In genomic region chr18:62436636-62437519, GRCh38 we compare ENCODE assay signal across 7 cellular contexts.
DNase-seq lines count a peak whose midpoint lies in the region; ATAC-seq and TF ChIP-seq lines count a peak whose summit lies in the region.

No MANE protein-coding gene starts in this region.

- H3K27me3 ChIP-seq in transverse colon = no peaks in the 10 kb centered on the region

- TF ChIP-seq CTCF in MCF 10A (IDR thresholded peaks at IDR 0.05; ENCODE audit: unreplicated experiment) (no peak), transverse colon (IDR thresholded peaks at IDR 0.05) (no peak)

- WGBS in transverse colon (ENCODE audit: low coverage in 1 of 2), 2 donors = 35 to 55% methylated on average over 2 to 10 of the region's 10 CpGs

- POLR2A ChIA-PET in MCF 10A (lab: Yijun Ruan, JAX) = interaction anchor here (0.6 to 4.9 kb wide), 21 partner anchors 8 to 646 kb away, joined by 3 to 117 read pairs (median 7); partner anchors contain the start of genes PIGN, RELCH and ZCCHC2

- H3K36me3 ChIP-seq in transverse colon = no peaks in the 10 kb centered on the region

- no peaks in the 10 kb centered on the region for H3K9me3 Mint-ChIP-seq in MCF 10A (ENCODE audit: unreplicated experiment)
- H3K9me3 Mint-ChIP-seq in natural killer cell treated with Interleukin-12 subunit alpha and Interleukin-12 subunit beta and Interleukin-15 and Interleukin-18, amount 100 ng/mL, for 72 hours = no peaks in the 10 kb centered on the region

- TF ChIP-seq POLR2A in transverse colon (IDR thresholded peaks at IDR 0.05) = no peak

- H3K4me3 ChIP-seq in transverse colon = no peak overlapping the region

- intact Hi-C loops in MCF 10A (cut with micrococcal nuclease) = loop anchor here (1.0 kb wide), 1 partner anchor 12 kb away; no protein-coding TSS in a partner anchor
- intact Hi-C loops in left colon (cut with DNase I, micrococcal nuclease) = loop anchor here (10.0 kb wide), 2 partner anchors 58 to 148 kb away; no protein-coding TSS in a partner anchor
- intact Hi-C loops in transverse colon (cut with DNase I; ENCODE audit: low total_unique reads) = no loop called here

- peak overlapping the region; percentile 53 to 81 (median 70) for H3K27ac ChIP-seq in transverse colon

- peak overlapping the region; percentile 55 for H3K4me3 Mint-ChIP-seq in MCF 10A (ENCODE audit: unreplicated experiment)
- no peak overlapping the region for H3K4me3 Mint-ChIP-seq in natural killer cell treated with Interleukin-12 subunit alpha and Interleukin-12 subunit beta and Interleukin-15 and Interleukin-18, amount 100 ng/mL, for 72 hours

- CTCF ChIA-PET in MCF 10A (lab: Yijun Ruan, JAX) = interaction anchor here (0.6 to 2.9 kb wide), 15 partner anchors 8 to 449 kb away, joined by 3 to 11 read pairs (median 4); no protein-coding TSS in a partner anchor

- peaks cover 18% of the 10 kb centered on the region for H3K4me1 Mint-ChIP-seq in MCF 10A (ENCODE audit: insufficient read depth, unreplicated experiment)
- peaks cover 0 to 3% of the 10 kb centered on the region in 2 donors for H3K4me1 Mint-ChIP-seq in natural killer cell treated with Interleukin-12 subunit alpha and Interleukin-12 subunit beta and Interleukin-15 and Interleukin-18, amount 100 ng/mL, for 72 hours (ENCODE audit: low read depth in 2 of 2)

- DNase-seq in HPDE6-E6E7 (ENCODE audit: extremely low spot score) (peak; percentile 58), MCF 10A (ENCODE audit: unreplicated experiment) (peak; percentile 95), left colon (peak; percentile 68 to 86), transverse colon (peak; percentile 71), GF-D8 (lab: John Stamatoyannopoulos, UW) (no peak)
- no peak for DNase-seq in natural killer cell treated with Interleukin-12 subunit alpha and Interleukin-12 subunit beta and Interleukin-15 and Interleukin-18, amount 100 ng/mL, for 72 hours (ENCODE audit: low spot score)

- ATAC-seq in left colon (peak; percentile 70), GM21367 (IDR thresholded peaks at IDR 0.05; ENCODE audit: unreplicated experiment) (no peak)
- ATAC-seq in natural killer cell treated with Interleukin-12 subunit alpha and Interleukin-12 subunit beta and Interleukin-15 and Interleukin-18, amount 100 ng/mL, for 72 hours = no peak

- in situ Hi-C loops in transverse colon (cut with MboI; ENCODE audit: low pct_ligation_motif_present in 1 of 4, low pct_unique_long_range_greater_than_20kb in 1 of 4, low sequenced_read_pairs in 3 of 4) = loop anchor here in 1 of 4 donors (25.0 kb wide), 1 partner anchor 150 kb away; no protein-coding TSS in a partner anchor

- H3K4me1 ChIP-seq in transverse colon = peaks cover 0 to 50% (median 39%) of the 10 kb centered on the region in 4 donors

- H3K36me3 Mint-ChIP-seq in MCF 10A (ENCODE audit: insufficient read depth, unreplicated experiment) = no peaks in the 10 kb centered on the region
- H3K36me3 Mint-ChIP-seq in natural killer cell treated with Interleukin-12 subunit alpha and Interleukin-12 subunit beta and Interleukin-15 and Interleukin-18, amount 100 ng/mL, for 72 hours = no peaks in the 10 kb centered on the region

- H3K9me3 ChIP-seq in transverse colon = no peaks in the 10 kb centered on the region

- H3K27me3 Mint-ChIP-seq in MCF 10A (ENCODE audit: insufficient read depth, unreplicated experiment) = no peaks in the 10 kb centered on the region
- H3K27me3 Mint-ChIP-seq in natural killer cell treated with Interleukin-12 subunit alpha and Interleukin-12 subunit beta and Interleukin-15 and Interleukin-18, amount 100 ng/mL, for 72 hours = peaks cover 13 to 14% of the 10 kb centered on the region in 2 donors

- no TSS peak for BruUV-seq in MCF 10A (replicated peaks; lab: Mats Ljungman, UMichigan)

- TF ChIP-seq EP300 in transverse colon (IDR thresholded peaks at IDR 0.05; ENCODE audit: low read depth) = peak; percentile 21

- peak overlapping the region; percentile 93 for H3K27ac Mint-ChIP-seq in MCF 10A (ENCODE audit: low read depth, unreplicated experiment)
- H3K27ac Mint-ChIP-seq in natural killer cell treated with Interleukin-12 subunit alpha and Interleukin-12 subunit beta and Interleukin-15 and Interleukin-18, amount 100 ng/mL, for 72 hours = no peak overlapping the region

Comparison
In these comparisons a context has a peak if more than half of its experiments do, and no peak if none do; other contexts are left out.
1. DNase-seq: peak in HPDE6-E6E7 (single experiment), MCF 10A (single experiment), left colon (2 of 2) and transverse colon (single experiment); none in GF-D8 (single experiment) and natural killer cell treated with Interleukin-12 subunit alpha and Interleukin-12 subunit beta and Interleukin-15 and Interleukin-18, amount 100 ng/mL, for 72 hours (single experiment).